ENCODE assay signal across 1 cellular context in genomic region chr1:16015960-16016901, GRCh38.
TF ChIP-seq lines count a peak whose summit lies in the region.

No MANE protein-coding gene starts in this region.

TF ChIP-seq in H1, 55 proteins besides CTCF, POLR2A, EP300 and RAD21:
- no peak for TF ChIP-seq SAP30 (IDR thresholded peaks at IDR 0.05; ENCODE audit: insufficient read depth, insufficient replicate concordance, low read length)
- no peak for TF ChIP-seq YY1 (IDR thresholded peaks at IDR 0.05; ENCODE audit: low read depth, low read length)
- TF ChIP-seq CREB1 (IDR thresholded peaks at IDR 0.05), result no peak
- TF ChIP-seq PHF8 (conservative IDR thresholded peaks at IDR 0.05; ENCODE audit: low read depth, low read length), result no peak
- TF ChIP-seq, protein P1, sequence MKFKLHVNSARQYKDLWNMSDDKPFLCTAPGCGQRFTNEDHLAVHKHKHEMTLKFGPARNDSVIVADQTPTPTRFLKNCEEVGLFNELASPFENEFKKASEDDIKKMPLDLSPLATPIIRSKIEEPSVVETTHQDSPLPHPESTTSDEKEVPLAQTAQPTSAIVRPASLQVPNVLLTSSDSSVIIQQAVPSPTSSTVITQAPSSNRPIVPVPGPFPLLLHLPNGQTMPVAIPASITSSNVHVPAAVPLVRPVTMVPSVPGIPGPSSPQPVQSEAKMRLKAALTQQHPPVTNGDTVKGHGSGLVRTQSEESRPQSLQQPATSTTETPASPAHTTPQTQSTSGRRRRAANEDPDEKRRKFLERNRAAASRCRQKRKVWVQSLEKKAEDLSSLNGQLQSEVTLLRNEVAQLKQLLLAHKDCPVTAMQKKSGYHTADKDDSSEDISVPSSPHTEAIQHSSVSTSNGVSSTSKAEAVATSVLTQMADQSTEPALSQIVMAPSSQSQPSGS (IDR thresholded peaks at IDR 0.05; ENCODE audit: low read length), result no peak
- no peak for TF ChIP-seq SP1 (IDR thresholded peaks at IDR 0.05; ENCODE audit: low read depth, low read length)
- TF ChIP-seq CHD1 (IDR thresholded peaks at IDR 0.05; ENCODE audit: low read depth, low read length), result no peak
- no peak for TF ChIP-seq SRF (IDR thresholded peaks at IDR 0.05; ENCODE audit: low read depth, low read length)
- no peak for TF ChIP-seq CBX5 (IDR thresholded peaks at IDR 0.05; ENCODE audit: low read depth, low read length)
- TF ChIP-seq MAX (IDR thresholded peaks at IDR 0.05), result no peak
- no peak for TF ChIP-seq EZH2 (IDR thresholded peaks at IDR 0.05; ENCODE audit: low read depth, low read length, severe bottlenecking)
- no peak for TF ChIP-seq NANOG (IDR thresholded peaks at IDR 0.05; ENCODE audit: insufficient read depth, low read depth, low read length, poor library complexity, severe bottlenecking)
- TF ChIP-seq RFX5 (IDR thresholded peaks at IDR 0.05; ENCODE audit: borderline replicate concordance, low read depth, low read length), result no peak
